ENCODE assay signal across 14 cellular contexts in genomic region chr18:5972298-5972697, GRCh38.
DNase-seq lines count a peak whose midpoint lies in the region; ATAC-seq and TF ChIP-seq lines count a peak whose summit lies in the region.
"Had no signal": no experiment of that assay in that cellular context is flagged by ENCODE, and none has a peak within 500 bp of the region (broad histone marks: within the 10 kb centered on the region; RNA-seq: fewer than 3 reads in every experiment).

No MANE protein-coding gene starts in this region.

- no peak overlapping the region for H3K27ac Mint-ChIP-seq in activated CD4-positive, alpha-beta memory T cell treated with anti-CD3 and anti-CD28 coated beads for 36 hours
- H3K27ac Mint-ChIP-seq: activated naive CD8-positive, alpha-beta T cell had no signal

- CTCF ChIA-PET in activated CD4-positive, alpha-beta memory T cell treated with anti-CD3 and anti-CD28 coated beads for 36 hours (lab: Charles Lee): no interaction called here

- no peaks in the 10 kb centered on the region for H3K9me3 Mint-ChIP-seq in activated CD4-positive, alpha-beta memory T cell treated with anti-CD3 and anti-CD28 coated beads for 36 hours

- H3K27ac ChIP-seq in caudate nucleus (ENCODE audit: low read depth, low read length): no peak overlapping the region
- H3K27ac ChIP-seq: KMS-11 had no signal

- ATAC-seq in GM19043 (IDR thresholded peaks at IDR 0.05; ENCODE audit: low read depth, unreplicated experiment) (peak; percentile 52), HG02610 (IDR thresholded peaks at IDR 0.05; ENCODE audit: unreplicated experiment) (peak; percentile 55), HG03442 (IDR thresholded peaks at IDR 0.05; ENCODE audit: unreplicated experiment) (peak; percentile 45), sciatic nerve (no peak)

- no peaks in the 10 kb centered on the region for H3K4me1 Mint-ChIP-seq in activated CD4-positive, alpha-beta memory T cell treated with anti-CD3 and anti-CD28 coated beads for 36 hours (ENCODE audit: low read depth)

- no peak overlapping the region for H3K4me3 Mint-ChIP-seq in activated CD4-positive, alpha-beta memory T cell treated with anti-CD3 and anti-CD28 coated beads for 36 hours
- H3K4me3 Mint-ChIP-seq: activated naive CD8-positive, alpha-beta T cell had no signal

- H3K36me3 Mint-ChIP-seq in activated CD4-positive, alpha-beta memory T cell treated with anti-CD3 and anti-CD28 coated beads for 36 hours: no peaks in the 10 kb centered on the region
- H3K36me3 Mint-ChIP-seq: activated naive CD8-positive, alpha-beta T cell had no signal

- peak; percentile 40 for DNase-seq in GM10266 (ENCODE audit: extremely low spot score)
- no peak for DNase-seq in activated CD4-positive, alpha-beta memory T cell treated with anti-CD3 and anti-CD28 coated beads for 36 hours
- no peak for DNase-seq in caudate nucleus (lab: John Stamatoyannopoulos, UW)
- no peak for DNase-seq in sciatic nerve (ENCODE audit: low spot score)
- DNase-seq in NCI-H1694 treated with DMSO at 0.1 percent for 48 hours (lab: John Stamatoyannopoulos, UW): no peak
- DNase-seq: dermis blood vessel endothelial cell, DND-41, H7, trophoblast cell had no signal

- intact Hi-C loops in activated CD4-positive, alpha-beta memory T cell treated with anti-CD3 and anti-CD28 coated beads for 36 hours (cut with micrococcal nuclease): no loop called here
- intact Hi-C loops in sciatic nerve (cut with DNase I): no loop called here

- H3K27me3 Mint-ChIP-seq in activated CD4-positive, alpha-beta memory T cell treated with anti-CD3 and anti-CD28 coated beads for 36 hours: no peaks in the 10 kb centered on the region
- H3K27me3 Mint-ChIP-seq: activated naive CD8-positive, alpha-beta T cell had no signal

- no peak for TF ChIP-seq CTCF in GM10266 (IDR thresholded peaks at IDR 0.05; ENCODE audit: control insufficient read depth, insufficient read depth, low read depth, missing control alignments)

- POLR2A ChIA-PET in activated CD4-positive, alpha-beta memory T cell treated with anti-CD3 and anti-CD28 coated beads for 36 hours (lab: Charles Lee): no interaction called here
